In the genomic region with DNA sequence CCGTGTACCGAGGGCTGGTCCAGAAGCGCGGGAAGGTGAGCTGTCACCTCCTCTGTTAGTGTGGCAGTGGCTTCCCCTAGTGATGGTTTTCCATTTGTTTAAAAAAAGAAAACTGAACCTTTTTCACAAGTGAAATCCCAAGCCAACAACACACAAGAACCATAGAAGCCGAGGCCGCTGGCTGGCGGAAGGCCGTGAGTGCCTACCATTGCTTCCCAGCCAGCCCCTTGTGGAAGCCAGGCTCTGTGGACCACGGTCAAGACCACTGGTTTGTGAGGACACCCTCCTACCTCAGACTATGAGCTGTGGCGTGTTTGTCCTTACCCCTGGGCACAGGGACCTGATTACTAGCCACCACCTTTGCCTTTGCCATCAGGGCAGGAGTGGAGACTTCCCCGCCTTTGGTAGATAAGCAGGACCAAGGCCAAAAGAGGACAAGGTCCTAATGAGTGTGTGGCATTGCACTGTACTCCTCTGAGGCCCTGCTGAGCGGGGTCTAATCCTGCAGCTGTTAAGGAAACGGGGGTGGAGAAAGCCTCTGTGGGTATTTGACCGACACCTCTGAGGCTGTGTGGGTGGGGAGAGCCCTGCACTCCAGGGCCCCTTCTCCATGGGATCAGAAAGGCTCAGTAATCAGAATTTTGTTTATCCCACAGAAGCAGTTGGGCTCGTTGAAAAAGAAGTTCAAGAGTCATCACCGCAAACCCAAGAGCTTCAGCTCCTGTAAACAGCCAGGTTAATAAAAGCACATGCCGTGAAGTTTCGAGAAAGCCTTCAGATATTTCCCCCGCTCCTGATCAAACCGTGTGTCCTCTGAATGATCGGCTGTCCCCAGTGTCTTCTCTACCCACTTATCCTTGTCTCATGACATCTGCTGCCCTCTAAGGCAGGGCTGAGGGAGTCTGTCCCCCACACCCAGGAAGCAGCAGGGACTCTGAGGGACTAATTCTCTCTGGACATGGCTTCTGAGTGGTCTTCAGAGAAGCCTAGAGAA, we compare ENCODE assay signal across 17 cellular contexts. TPM values are rescaled to one million over a fixed set of nuclear protein-coding genes. Genes with fewer than 3 reads are reported as not detected.
A peak's percentile ranks its signal among the peaks of the same experiment; 100 is the strongest.
DNase-seq lines count a peak whose midpoint lies in the region; ATAC-seq, FAIRE-seq and TF ChIP-seq lines count a peak whose summit lies in the region.
"Had no signal": no experiment of that assay in that cellular context is flagged by ENCODE, and none has a peak within 500 bp of the region (broad histone marks: within the 10 kb centered on the region; RNA-seq: fewer than 3 reads in every experiment).

No MANE protein-coding gene starts in this region.

- peaks cover 61% of the 10 kb centered on the region for H3K4me1 Mint-ChIP-seq in activated T-cell treated with anti-CD3 and anti-CD28 coated beads, Interleukin-2, amount 50 U/mL, for 72 hours (ENCODE audit: low read depth)

- H4K20me1 ChIP-seq in HepG2 (ENCODE audit: insufficient read depth, low read length) (peaks cover 44% of the 10 kb centered on the region), hepatocyte (ENCODE audit: insufficient read depth, poor library complexity, severe bottlenecking) (peaks cover 44% of the 10 kb centered on the region)

- no peak overlapping the region for H3K9ac ChIP-seq in HepG2 (ENCODE audit: insufficient read depth, low read depth, low read length)

- DNase-seq in HepG2 (ENCODE audit: low spot score), result no peak
- DNase-seq in right lobe of liver, result no peak
- peak in 1 of 2 donors; percentile 26 for DNase-seq in activated T-cell treated with anti-CD3 and anti-CD28 coated beads, Interleukin-2, amount 50 U/mL, for 72 hours
- DNase-seq in hepatocyte (ENCODE audit: low spot score), result no peak
- no peak for DNase-seq in effector CD4-positive, alpha-beta T cell
- no peak for DNase-seq in HuH-7.5 (ENCODE audit: low spot score)
- DNase-seq: heart left ventricle; KG1; NCI-H2029; nucleus accumbens; stimulated activated CD4-positive, alpha-beta T cell treated with anti-CD3 and anti-CD28 coated beads, Interleukin-15, amount 100 ng/mL, for 24 hours had no signal

- H3K27me3 ChIP-seq in HepG2 (ENCODE audit: control insufficient read depth in 1 of 2, insufficient read depth in 2 of 2, low read length in 2 of 2) (no peaks in the 10 kb centered on the region; a peak in 1 of 5 replicates), right lobe of liver (no peaks in the 10 kb centered on the region), hepatocyte (no peaks in the 10 kb centered on the region)
- H3K27me3 ChIP-seq: adrenal gland, heart left ventricle, left lung had no signal

- CTCF ChIA-PET in HepG2 (lab: Yijun Ruan, JAX; ENCODE audit: low intra/inter-chr PET ratio, low total read pairs), result interaction anchor here (0.8 to 1.9 kb wide), 2 partner anchors 34 to 61 kb away, joined by 3 to 6 read pairs; a partner anchor contains a TSS

- no peaks in the 10 kb centered on the region for H3K9me2 ChIP-seq in hepatocyte (replicated peaks; ENCODE audit: insufficient read depth)

- peak overlapping the region; percentile 71 for H3K27ac Mint-ChIP-seq in activated T-cell treated with anti-CD3 and anti-CD28 coated beads, Interleukin-2, amount 50 U/mL, for 72 hours
- H3K27ac Mint-ChIP-seq: B cell had no signal

- H3K79me2 ChIP-seq in HepG2 (ENCODE audit: insufficient read depth, low read length), result peaks cover 15% of the 10 kb centered on the region
- peaks cover 64% of the 10 kb centered on the region for H3K79me2 ChIP-seq in hepatocyte

- H3K4me3 Mint-ChIP-seq in activated T-cell treated with anti-CD3 and anti-CD28 coated beads, Interleukin-2, amount 50 U/mL, for 72 hours, result peak overlapping the region in 1 of 2 donors; percentile 13
- H3K4me3 Mint-ChIP-seq: B cell had no signal

- H2AFZ ChIP-seq in HepG2 (ENCODE audit: low read length) (no peak overlapping the region), hepatocyte (no peak overlapping the region)

- TF ChIP-seq RAD21 in HepG2 (CRISPR knock-in tag; IDR thresholded peaks at IDR 0.05), result no peak

- intact Hi-C loops in HepG2 (cut with micrococcal nuclease; ENCODE audit: unreplicated experiment) (loop anchor here (1.0 kb wide), 1 partner anchor 44 kb away; no protein-coding TSS in a partner anchor), right lobe of liver (cut with DNase I) (no loop called here)

- TF ChIP-seq POLR2A in HepG2 (IDR thresholded peaks at IDR 0.05; ENCODE audit: insufficient read depth in 1 of 2, low read depth in 2 of 2, low read length in 2 of 2), result no peak; a peak in 1 of 4 replicates
- TF ChIP-seq POLR2A in right lobe of liver (IDR thresholded peaks at IDR 0.05), result no peak

- 82% methylated on average over 18 of the region's 21 CpGs for WGBS in HepG2 (ENCODE audit: low lambda C conversion rate)
- 80% methylated on average over 16 of the region's 21 CpGs for WGBS in right lobe of liver (ENCODE audit: insufficient coverage, low coverage, low lambda C conversion rate, missing lambda C conversion rate)
- 89% methylated on average over 21 of the region's 21 CpGs for WGBS in hepatocyte (ENCODE audit: low lambda C conversion rate, missing lambda C conversion rate)

- peak overlapping the region; percentile 50 for H3K27ac ChIP-seq in HepG2 (ENCODE audit: extremely low read length, insufficient read depth, low read length)
- H3K27ac ChIP-seq in right lobe of liver, result no peak overlapping the region
- H3K27ac ChIP-seq in hepatocyte, result peak overlapping the region; percentile 31
- H3K27ac ChIP-seq: heart left ventricle, left lung had no signal

- ATAC-seq in HepG2 (peak; percentile 5), right lobe of liver (no peak), GM19455 (IDR thresholded peaks at IDR 0.05; ENCODE audit: unreplicated experiment) (no peak), HG03571 (IDR thresholded peaks at IDR 0.05; ENCODE audit: unreplicated experiment) (no peak)
- no peak for ATAC-seq in activated T-cell treated with anti-CD3 and anti-CD28 coated beads, Interleukin-2, amount 50 U/mL, for 72 hours (replicated peaks in 1 of 2)
- ATAC-seq: left lung had no signal

- H3K4me2 ChIP-seq in HepG2 (ENCODE audit: low read depth, low read length) (no peak overlapping the region), hepatocyte (no peak overlapping the region)

- H3K36me3 ChIP-seq in HepG2 (replicated peaks in 1 of 2; ENCODE audit: control insufficient read depth in 1 of 2, insufficient read depth in 2 of 2, low read length in 2 of 2) (peaks cover 18 to 68% of the 10 kb centered on the region in 2 experiments; a peak in 4 of 5 replicates), right lobe of liver (peaks cover 0 to 57% (median 36%) of the 10 kb centered on the region in 4 donors), hepatocyte (replicated peaks; ENCODE audit: insufficient read depth, low read depth) (no peaks in the 10 kb centered on the region)

- FAIRE-seq in HepG2 (lab: Jason Lieb, UNC), result peak; percentile 57
- FAIRE-seq: endometrium had no signal

- H3K4me3 ChIP-seq in HepG2 (replicated peaks in 1 of 3; ENCODE audit: insufficient read depth in 1 of 3, low read depth in 2 of 3, low read length in 3 of 3) (no peak overlapping the region), right lobe of liver (no peak overlapping the region), hepatocyte (no peak overlapping the region)
- H3K4me3 ChIP-seq: adrenal gland, heart left ventricle, left lung had no signal

- no TSS peak for BruUV-seq in HepG2 (replicated peaks; lab: Mats Ljungman, UMichigan)

- no peaks in the 10 kb centered on the region for H3K9me3 Mint-ChIP-seq in activated T-cell treated with anti-CD3 and anti-CD28 coated beads, Interleukin-2, amount 50 U/mL, for 72 hours

- POLR2A ChIA-PET in HepG2 (lab: Yijun Ruan, JAX), result interaction anchor here (0.9 to 2.2 kb wide), 4 partner anchors 11 to 34 kb away, joined by 3 to 6 read pairs (median 4); a partner anchor contains a TSS

- H3K4me1 ChIP-seq in HepG2 (ENCODE audit: insufficient read depth, low read length) (peaks cover 51% of the 10 kb centered on the region), right lobe of liver (peaks cover 0 to 7% (median under 1%) of the 10 kb centered on the region in 4 donors), hepatocyte (ENCODE audit: insufficient read depth) (peaks cover 14% of the 10 kb centered on the region)

- in situ Hi-C loops in HepG2 (cut with HindIII; ENCODE audit: extremely low pct_ligation_motif_present, low pct_unique_long_range_greater_than_20kb), result no loop called here

- peaks cover 5 to 24% of the 10 kb centered on the region in 2 donors for H3K36me3 Mint-ChIP-seq in activated T-cell treated with anti-CD3 and anti-CD28 coated beads, Interleukin-2, amount 50 U/mL, for 72 hours (ENCODE audit: insufficient read depth in 2 of 2)

- TF ChIP-seq EP300 in HepG2 (IDR thresholded peaks at IDR 0.05; ENCODE audit: low read depth in 2 of 2, low read length in 2 of 2) (no peak), HepG2 (CRISPR knock-in tag; IDR thresholded peaks at IDR 0.05; ENCODE audit: borderline replicate concordance) (no peak)

- no peaks in the 10 kb centered on the region for H3K9me3 ChIP-seq in HepG2 (ENCODE audit: low read length)
- no peaks in the 10 kb centered on the region for H3K9me3 ChIP-seq in right lobe of liver
- H3K9me3 ChIP-seq in hepatocyte (ENCODE audit: low read depth), result no peaks in the 10 kb centered on the region
- H3K9me3 ChIP-seq: adrenal gland, heart left ventricle, left lung had no signal

- TF ChIP-seq CTCF in HepG2 (CRISPR knock-in tag; IDR thresholded peaks at IDR 0.05) (no peak), right lobe of liver (IDR thresholded peaks at IDR 0.05) (no peak), hepatocyte (IDR thresholded peaks at IDR 0.05; ENCODE audit: poor library complexity) (no peak)

- no peaks in the 10 kb centered on the region for H3K27me3 Mint-ChIP-seq in activated T-cell treated with anti-CD3 and anti-CD28 coated beads, Interleukin-2, amount 50 U/mL, for 72 hours (ENCODE audit: low read depth)
- H3K27me3 Mint-ChIP-seq: B cell had no signal

RNA-seq across cellular contexts. Expression of a gene that starts 4.3 kb away (rescaled TPM):
- total RNA-seq in HepG2 (2016; rRNA removed; fragmentation: Illumina TruSeq; extraction: Trizol) (10.3 and 13.6 TPM in 2 replicates), right lobe of liver (10 to 100 TPM in 2 of 6 experiments, 1 to 10 TPM in 4; 6.3 to 16.9 (median 8.2) TPM), hepatocyte (13.2 and 13.6 TPM in 2 replicates)
- total RNA-seq in HepG2 (2016; cell fraction: cytosol; rRNA removed; fragmentation: Illumina TruSeq; extraction: Trizol; ENCODE audit: low read depth), result 10.3 and 15.8 TPM in 2 replicates
- total RNA-seq in HepG2 (2016; cell fraction: insoluble cytoplasmic fraction; rRNA removed; fragmentation: Illumina TruSeq; extraction: Trizol), result 12.0 and 12.6 TPM in 2 replicates
- 10.0 and 13.9 TPM in 2 replicates for total RNA-seq in HepG2 (2016; cell fraction: membrane; rRNA removed; fragmentation: Illumina TruSeq; extraction: Trizol)
- total RNA-seq in HepG2 (2016; cell fraction: nucleus; rRNA removed; fragmentation: Illumina TruSeq; extraction: Trizol), result 4.1 and 4.4 TPM in 2 replicates
- polyA plus RNA-seq in HepG2 (2011; rRNA removed) (6.1 and 6.3 TPM in 2 replicates), hepatocyte (22.9 and 25.5 TPM in 2 replicates)
- polyA plus RNA-seq in HepG2 (2011; cell fraction: cytosol; rRNA removed), result 6.8 and 9.7 TPM in 2 replicates
- 6.6 and 8.7 TPM in 2 replicates for polyA plus RNA-seq in HepG2 (2011; cell fraction: nucleus; rRNA removed)
- polyA plus RNA-seq in HepG2 (2012), result 6.8 and 8.6 TPM in 2 replicates
- 14.4 and 20.2 TPM in 2 replicates for polyA plus RNA-seq in HepG2 (2016; cell fraction: cytosol; fragmentation: Illumina TruSeq; extraction: Trizol; ENCODE audit: low read depth)
- 19.8 and 21.6 TPM in 2 replicates for polyA plus RNA-seq in HepG2 (2016; cell fraction: insoluble cytoplasmic fraction; fragmentation: Illumina TruSeq; extraction: Trizol; ENCODE audit: low read depth)
- polyA plus RNA-seq in HepG2 (2016; cell fraction: membrane; fragmentation: Illumina TruSeq; extraction: Trizol; ENCODE audit: low read depth), result 12.6 and 15.8 TPM in 2 replicates
- polyA plus RNA-seq in HepG2 (2016; cell fraction: nucleus; fragmentation: Illumina TruSeq; extraction: Trizol; ENCODE audit: insufficient read depth, low read depth), result 11.3 and 11.9 TPM in 2 replicates
- 3.5 and 24.4 TPM in 2 replicates for polyA minus RNA-seq in HepG2 (2011; rRNA and poly(A)+ RNA removed; ENCODE audit: low replicate concordance)
- polyA minus RNA-seq in HepG2 (2011; cell fraction: cytosol; rRNA and poly(A)+ RNA removed), result 2.3 and 5.0 TPM in 2 replicates
- 1.6 and 2.3 TPM in 2 replicates for polyA minus RNA-seq in HepG2 (2011; cell fraction: nucleus; rRNA and poly(A)+ RNA removed)
- total RNA-seq in activated T-cell treated with anti-CD3 and anti-CD28 coated beads, Interleukin-2, amount 50 U/mL, for 72 hours, result 10 to 100 TPM; 14.7 to 19.9 TPM

RNA-seq across cellular contexts. Expression of a gene that starts 4.4 kb away (rescaled TPM):
- total RNA-seq in HepG2 (2016; rRNA removed; fragmentation: Illumina TruSeq; extraction: Trizol) (10.6 and 17.8 TPM in 2 replicates), right lobe of liver (10 to 100 TPM; 37.4 to 68.8 (median 44.5) TPM), hepatocyte (33.9 and 37.4 TPM in 2 replicates)
- total RNA-seq in HepG2 (2016; cell fraction: cytosol; rRNA removed; fragmentation: Illumina TruSeq; extraction: Trizol; ENCODE audit: low read depth), result 21.0 and 25.4 TPM in 2 replicates
- 9.6 and 18.9 TPM in 2 replicates for total RNA-seq in HepG2 (2016; cell fraction: insoluble cytoplasmic fraction; rRNA removed; fragmentation: Illumina TruSeq; extraction: Trizol)
- total RNA-seq in HepG2 (2016; cell fraction: membrane; rRNA removed; fragmentation: Illumina TruSeq; extraction: Trizol), result 22.4 and 26.0 TPM in 2 replicates
- 13.9 and 14.0 TPM in 2 replicates for total RNA-seq in HepG2 (2016; cell fraction: nucleus; rRNA removed; fragmentation: Illumina TruSeq; extraction: Trizol)
- polyA plus RNA-seq in HepG2 (2011; rRNA removed) (39.2 and 40.7 TPM in 2 replicates), hepatocyte (76.5 and 83.9 TPM in 2 replicates)
- 29.3 and 32.3 TPM in 2 replicates for polyA plus RNA-seq in HepG2 (2011; cell fraction: cytosol; rRNA removed)
- polyA plus RNA-seq in HepG2 (2011; cell fraction: nucleus; rRNA removed), result 29.7 and 32.0 TPM in 2 replicates
- polyA plus RNA-seq in HepG2 (2012), result 22.8 and 26.6 TPM in 2 replicates
- polyA plus RNA-seq in HepG2 (2016; cell fraction: cytosol; fragmentation: Illumina TruSeq; extraction: Trizol; ENCODE audit: low read depth), result 52.7 and 53.1 TPM in 2 replicates
- polyA plus RNA-seq in HepG2 (2016; cell fraction: insoluble cytoplasmic fraction; fragmentation: Illumina TruSeq; extraction: Trizol; ENCODE audit: low read depth), result 19.0 and 20.1 TPM in 2 replicates
- polyA plus RNA-seq in HepG2 (2016; cell fraction: membrane; fragmentation: Illumina TruSeq; extraction: Trizol; ENCODE audit: low read depth), result 38.1 and 44.5 TPM in 2 replicates
- polyA plus RNA-seq in HepG2 (2016; cell fraction: nucleus; fragmentation: Illumina TruSeq; extraction: Trizol; ENCODE audit: insufficient read depth, low read depth), result 46.1 and 51.6 TPM in 2 replicates
- polyA minus RNA-seq in HepG2 (2011; rRNA and poly(A)+ RNA removed; ENCODE audit: low replicate concordance), result 14.4 and 46.3 TPM in 2 replicates
- polyA minus RNA-seq in HepG2 (2011; cell fraction: cytosol; rRNA and poly(A)+ RNA removed), result 8.0 and 10.5 TPM in 2 replicates
- 7.1 and 7.5 TPM in 2 replicates for polyA minus RNA-seq in HepG2 (2011; cell fraction: nucleus; rRNA and poly(A)+ RNA removed)
- total RNA-seq in activated T-cell treated with anti-CD3 and anti-CD28 coated beads, Interleukin-2, amount 50 U/mL, for 72 hours, result 10 to 100 TPM; 32.7 to 33.4 TPM

RNA-seq across cellular contexts. Expression of a gene that starts 12.7 kb away (rescaled TPM):
- total RNA-seq in HepG2 (2016; rRNA removed; fragmentation: Illumina TruSeq; extraction: Trizol) (2,938 and 3,359 TPM in 2 replicates), right lobe of liver (100 to 1,000 TPM; 529 to 851 (median 616) TPM), hepatocyte (2,138 and 2,226 TPM in 2 replicates)
- total RNA-seq in HepG2 (2016; cell fraction: cytosol; rRNA removed; fragmentation: Illumina TruSeq; extraction: Trizol; ENCODE audit: low read depth), result 3,183 and 3,719 TPM in 2 replicates
- 2,895 and 3,215 TPM in 2 replicates for total RNA-seq in HepG2 (2016; cell fraction: insoluble cytoplasmic fraction; rRNA removed; fragmentation: Illumina TruSeq; extraction: Trizol)
- total RNA-seq in HepG2 (2016; cell fraction: membrane; rRNA removed; fragmentation: Illumina TruSeq; extraction: Trizol), result 5,789 and 6,219 TPM in 2 replicates
- 1,151 and 1,198 TPM in 2 replicates for total RNA-seq in HepG2 (2016; cell fraction: nucleus; rRNA removed; fragmentation: Illumina TruSeq; extraction: Trizol)
- polyA plus RNA-seq in HepG2 (2011; rRNA removed) (2,401 and 2,404 TPM in 2 replicates), hepatocyte (377 and 404 TPM in 2 replicates)
- polyA plus RNA-seq in HepG2 (2011; cell fraction: cytosol; rRNA removed), result 3,191 and 3,845 TPM in 2 replicates
- polyA plus RNA-seq in HepG2 (2011; cell fraction: nucleus; rRNA removed), result 1,035 and 1,145 TPM in 2 replicates
- 2,335 and 2,606 TPM in 2 replicates for polyA plus RNA-seq in HepG2 (2012)
- 3,837 and 4,399 TPM in 2 replicates for polyA plus RNA-seq in HepG2 (2016; cell fraction: cytosol; fragmentation: Illumina TruSeq; extraction: Trizol; ENCODE audit: low read depth)
- 3,343 and 3,509 TPM in 2 replicates for polyA plus RNA-seq in HepG2 (2016; cell fraction: insoluble cytoplasmic fraction; fragmentation: Illumina TruSeq; extraction: Trizol; ENCODE audit: low read depth)
- 6,158 and 6,472 TPM in 2 replicates for polyA plus RNA-seq in HepG2 (2016; cell fraction: membrane; fragmentation: Illumina TruSeq; extraction: Trizol; ENCODE audit: low read depth)
- 1,904 and 1,909 TPM in 2 replicates for polyA plus RNA-seq in HepG2 (2016; cell fraction: nucleus; fragmentation: Illumina TruSeq; extraction: Trizol; ENCODE audit: insufficient read depth, low read depth)
- 1,962 and 4,695 TPM in 2 replicates for polyA minus RNA-seq in HepG2 (2011; rRNA and poly(A)+ RNA removed; ENCODE audit: low replicate concordance)
- 853 and 917 TPM in 2 replicates for polyA minus RNA-seq in HepG2 (2011; cell fraction: cytosol; rRNA and poly(A)+ RNA removed)
- polyA minus RNA-seq in HepG2 (2011; cell fraction: nucleus; rRNA and poly(A)+ RNA removed), result 477 and 550 TPM in 2 replicates
- total RNA-seq in activated T-cell treated with anti-CD3 and anti-CD28 coated beads, Interleukin-2, amount 50 U/mL, for 72 hours, result 1,000 to 10,000 TPM; 2,529 to 2,856 TPM

RNA-seq across cellular contexts. Expression of a gene that starts 12.8 kb away (rescaled TPM):
- total RNA-seq in HepG2 (2016; rRNA removed; fragmentation: Illumina TruSeq; extraction: Trizol) (19.6 and 22.1 TPM in 2 replicates), right lobe of liver (10 to 100 TPM in 1 of 6 experiments, 1 to 10 TPM in 5; 5.9 to 14.5 (median 8.1) TPM), hepatocyte (15.3 and 18.8 TPM in 2 replicates)
- total RNA-seq in HepG2 (2016; cell fraction: cytosol; rRNA removed; fragmentation: Illumina TruSeq; extraction: Trizol; ENCODE audit: low read depth), result 2.6 and 3.1 TPM in 2 replicates
- total RNA-seq in HepG2 (2016; cell fraction: insoluble cytoplasmic fraction; rRNA removed; fragmentation: Illumina TruSeq; extraction: Trizol), result 18.8 and 21.3 TPM in 2 replicates
- total RNA-seq in HepG2 (2016; cell fraction: membrane; rRNA removed; fragmentation: Illumina TruSeq; extraction: Trizol), result 9.6 and 12.2 TPM in 2 replicates
- total RNA-seq in HepG2 (2016; cell fraction: nucleus; rRNA removed; fragmentation: Illumina TruSeq; extraction: Trizol), result 18.2 and 20.6 TPM in 2 replicates
- polyA plus RNA-seq in HepG2 (2011; rRNA removed) (15.8 and 22.2 TPM in 2 replicates), hepatocyte (18.7 and 23.4 TPM in 2 replicates)
- polyA plus RNA-seq in HepG2 (2011; cell fraction: cytosol; rRNA removed), result 11.6 and 12.5 TPM in 2 replicates
- 42.0 and 43.5 TPM in 2 replicates for polyA plus RNA-seq in HepG2 (2011; cell fraction: nucleus; rRNA removed)
- polyA plus RNA-seq in HepG2 (2012), result 8.8 and 10.1 TPM in 2 replicates
- polyA plus RNA-seq in HepG2 (2016; cell fraction: cytosol; fragmentation: Illumina TruSeq; extraction: Trizol; ENCODE audit: low read depth), result 2.6 TPM in 2 replicates
- polyA plus RNA-seq in HepG2 (2016; cell fraction: insoluble cytoplasmic fraction; fragmentation: Illumina TruSeq; extraction: Trizol; ENCODE audit: low read depth), result 15.7 and 15.9 TPM in 2 replicates
- 7.1 and 7.7 TPM in 2 replicates for polyA plus RNA-seq in HepG2 (2016; cell fraction: membrane; fragmentation: Illumina TruSeq; extraction: Trizol; ENCODE audit: low read depth)
- 36.0 and 38.5 TPM in 2 replicates for polyA plus RNA-seq in HepG2 (2016; cell fraction: nucleus; fragmentation: Illumina TruSeq; extraction: Trizol; ENCODE audit: insufficient read depth, low read depth)
- 27.8 and 64.6 TPM in 2 replicates for polyA minus RNA-seq in HepG2 (2011; rRNA and poly(A)+ RNA removed; ENCODE audit: low replicate concordance)
- polyA minus RNA-seq in HepG2 (2011; cell fraction: cytosol; rRNA and poly(A)+ RNA removed), result 8.0 and 8.5 TPM in 2 replicates
- 12.1 and 16.8 TPM in 2 replicates for polyA minus RNA-seq in HepG2 (2011; cell fraction: nucleus; rRNA and poly(A)+ RNA removed)
- total RNA-seq in activated T-cell treated with anti-CD3 and anti-CD28 coated beads, Interleukin-2, amount 50 U/mL, for 72 hours, result 10 to 100 TPM; 27.4 to 31.5 TPM

RNA-seq across cellular contexts. Expression of a gene that starts 15.2 kb away (rescaled TPM):
- 135 and 265 TPM in 2 replicates for total RNA-seq in HepG2 (2016; rRNA removed; fragmentation: Illumina TruSeq; extraction: Trizol)
- total RNA-seq in HepG2 (2016; cell fraction: cytosol; rRNA removed; fragmentation: Illumina TruSeq; extraction: Trizol; ENCODE audit: low read depth), result 32.2 and 32.9 TPM in 2 replicates
- 115 and 269 TPM in 2 replicates for total RNA-seq in HepG2 (2016; cell fraction: insoluble cytoplasmic fraction; rRNA removed; fragmentation: Illumina TruSeq; extraction: Trizol)
- total RNA-seq in HepG2 (2016; cell fraction: membrane; rRNA removed; fragmentation: Illumina TruSeq; extraction: Trizol), result 110 and 114 TPM in 2 replicates
- total RNA-seq in HepG2 (2016; cell fraction: nucleus; rRNA removed; fragmentation: Illumina TruSeq; extraction: Trizol), result 228 and 275 TPM in 2 replicates
- 220 and 224 TPM in 2 replicates for polyA plus RNA-seq in HepG2 (2011; rRNA removed)
- 264 and 277 TPM in 2 replicates for polyA plus RNA-seq in HepG2 (2011; cell fraction: cytosol; rRNA removed)
- polyA plus RNA-seq in HepG2 (2011; cell fraction: nucleus; rRNA removed), result 180 and 191 TPM in 2 replicates
- 188 and 224 TPM in 2 replicates for polyA plus RNA-seq in HepG2 (2012)
- 32.1 and 37.0 TPM in 2 replicates for polyA plus RNA-seq in HepG2 (2016; cell fraction: cytosol; fragmentation: Illumina TruSeq; extraction: Trizol; ENCODE audit: low read depth)
- polyA plus RNA-seq in HepG2 (2016; cell fraction: insoluble cytoplasmic fraction; fragmentation: Illumina TruSeq; extraction: Trizol; ENCODE audit: low read depth), result 124 and 145 TPM in 2 replicates
- polyA plus RNA-seq in HepG2 (2016; cell fraction: membrane; fragmentation: Illumina TruSeq; extraction: Trizol; ENCODE audit: low read depth), result 76.2 and 78.0 TPM in 2 replicates
- polyA plus RNA-seq in HepG2 (2016; cell fraction: nucleus; fragmentation: Illumina TruSeq; extraction: Trizol; ENCODE audit: insufficient read depth, low read depth), result 397 and 400 TPM in 2 replicates
- polyA minus RNA-seq in HepG2 (2011; rRNA and poly(A)+ RNA removed; ENCODE audit: low replicate concordance), result 375 and 710 TPM in 2 replicates
- polyA minus RNA-seq in HepG2 (2011; cell fraction: cytosol; rRNA and poly(A)+ RNA removed), result 173 and 200 TPM in 2 replicates
- 72.5 and 84.8 TPM in 2 replicates for polyA minus RNA-seq in HepG2 (2011; cell fraction: nucleus; rRNA and poly(A)+ RNA removed)
- 100 to 1,000 TPM; 181 to 243 (median 213) TPM for total RNA-seq in right lobe of liver
- total RNA-seq in activated T-cell treated with anti-CD3 and anti-CD28 coated beads, Interleukin-2, amount 50 U/mL, for 72 hours, result 100 to 1,000 TPM; 426 to 494 TPM
- 354 and 374 TPM in 2 replicates for total RNA-seq in hepatocyte
- polyA plus RNA-seq in hepatocyte, result 294 and 360 TPM in 2 replicates

Comparison
In these comparisons a context has a peak if more than half of its experiments do, and no peak if none do; other contexts are left out.
1. H3K27ac ChIP-seq: peak in HepG2 (single experiment) and hepatocyte (single experiment); none in right lobe of liver (0 of 3).